ENCODE assay signal across 8 cellular contexts in genomic region chr14:21071225-21072041, GRCh38. TPM values are rescaled to one million over a fixed set of nuclear protein-coding genes. Genes with fewer than 3 reads are reported as not detected.
DNase-seq lines count a peak whose midpoint lies in the region; ATAC-seq and TF ChIP-seq lines count a peak whose summit lies in the region.

No MANE protein-coding gene starts in this region.

- peak overlapping the region; percentile 83 for H3K9ac ChIP-seq in Loucy (ENCODE audit: low read depth, low read length, poor library complexity, severe bottlenecking)

- H3K36me3 ChIP-seq in GM06990 (ENCODE audit: control insufficient read depth, insufficient read depth, low read length): no peaks in the 10 kb centered on the region
- peaks cover 10% of the 10 kb centered on the region for H3K36me3 ChIP-seq in H7 (replicated peaks; ENCODE audit: control insufficient read depth, insufficient read depth, low read length)
- no peaks in the 10 kb centered on the region for H3K36me3 ChIP-seq in Loucy (ENCODE audit: insufficient read depth, low read length)
- H3K36me3 ChIP-seq in RWPE2 (ENCODE audit: low read depth): peaks cover 11% of the 10 kb centered on the region
- H3K36me3 ChIP-seq in hepatocyte (replicated peaks; ENCODE audit: insufficient read depth, low read depth): no peaks in the 10 kb centered on the region

- under 1% methylated on average over 22 of the region's 37 CpGs for WGBS in hepatocyte (ENCODE audit: low lambda C conversion rate, missing lambda C conversion rate)

- peak; percentile 84 for DNase-seq in GM06990 (ENCODE audit: extremely low read depth, insufficient read length)
- DNase-seq in H7: peak; percentile 97
- DNase-seq in RWPE2 (ENCODE audit: low spot score): no peak
- peak; percentile 98 for DNase-seq in astrocyte of the spinal cord (ENCODE audit: low read depth, low spot score)
- peak; percentile 93 for DNase-seq in hepatocyte (ENCODE audit: low spot score)
- DNase-seq in posterior vena cava (ENCODE audit: low spot score): peak; percentile 97
- DNase-seq in erythroblast (lab: John Stamatoyannopoulos, UW): no peak

- peaks cover 5% of the 10 kb centered on the region for H3K27me3 ChIP-seq in GM06990 (replicated peaks; ENCODE audit: control insufficient read depth, insufficient read depth, low read length)
- peaks cover 7% of the 10 kb centered on the region for H3K27me3 ChIP-seq in H7 (ENCODE audit: control insufficient read depth, insufficient read depth, low read length)
- no peaks in the 10 kb centered on the region for H3K27me3 ChIP-seq in Loucy (ENCODE audit: insufficient read depth, low read length, poor library complexity, severe bottlenecking)
- H3K27me3 ChIP-seq in RWPE2 (ENCODE audit: insufficient read depth, poor library complexity, severe bottlenecking): peaks cover 12% of the 10 kb centered on the region
- no peaks in the 10 kb centered on the region for H3K27me3 ChIP-seq in hepatocyte

- H2AFZ ChIP-seq in Loucy (ENCODE audit: low read length) (peak overlapping the region; percentile 82), hepatocyte (peak overlapping the region; percentile 93)

- ATAC-seq in RWPE2 (ENCODE audit: low read depth): peak; percentile 59

- intact Hi-C loops in posterior vena cava (cut with DNase I): loop anchor here in 1 of 2 donors (2.0 to 5.0 kb wide), 2 partner anchors 15 to 36 kb away; no protein-coding TSS in a partner anchor

- in situ Hi-C loops in astrocyte of the spinal cord (cut with HindIII; ENCODE audit: low sequenced_read_pairs): no loop called here

- H3K4me1 ChIP-seq in Loucy (ENCODE audit: insufficient read depth, low read length, poor library complexity, severe bottlenecking) (peaks cover 32% of the 10 kb centered on the region), RWPE2 (ENCODE audit: insufficient read depth, poor library complexity, severe bottlenecking) (peaks cover 6% of the 10 kb centered on the region), hepatocyte (ENCODE audit: insufficient read depth) (peaks cover 16% of the 10 kb centered on the region)

- H3K27ac ChIP-seq in RWPE2 (ENCODE audit: poor library complexity, severe bottlenecking): peak overlapping the region; percentile 60
- H3K27ac ChIP-seq in hepatocyte: peak overlapping the region; percentile 96

- TF ChIP-seq CTCF in GM06990 (IDR thresholded peaks at IDR 0.05; ENCODE audit: insufficient read depth, low read length, poor library complexity, severe bottlenecking) (no peak), Loucy (conservative IDR thresholded peaks at IDR 0.05; ENCODE audit: low read length) (no peak), RWPE2 (IDR thresholded peaks at IDR 0.05; ENCODE audit: poor library complexity, severe bottlenecking) (no peak), astrocyte of the spinal cord (IDR thresholded peaks at IDR 0.05; ENCODE audit: low read depth, low read length) (no peak), hepatocyte (IDR thresholded peaks at IDR 0.05; ENCODE audit: poor library complexity) (no peak)

- no peaks in the 10 kb centered on the region for H3K79me2 ChIP-seq in Loucy (ENCODE audit: insufficient read depth, low read length)
- peaks cover 27% of the 10 kb centered on the region for H3K79me2 ChIP-seq in hepatocyte

- H3K4me3 ChIP-seq in GM06990 (replicated peaks; ENCODE audit: low read depth, low read length) (peak overlapping the region; percentile 39), H7 (ENCODE audit: insufficient read depth, low read depth, low read length) (peak overlapping the region; percentile 86), Loucy (ENCODE audit: low read length, poor library complexity, severe bottlenecking) (peak overlapping the region; percentile 95), RWPE2 (ENCODE audit: severe bottlenecking) (peak overlapping the region; percentile 64), astrocyte of the spinal cord (ENCODE audit: low read depth, low read length) (peak overlapping the region; percentile 86), hepatocyte (peak overlapping the region; percentile 99)

- H3K9me2 ChIP-seq in Loucy (replicated peaks; ENCODE audit: low read depth, low read length) (no peaks in the 10 kb centered on the region), hepatocyte (replicated peaks; ENCODE audit: insufficient read depth) (no peaks in the 10 kb centered on the region)

- no peak for TF ChIP-seq POLR2A in erythroblast (IDR thresholded peaks at IDR 0.05; ENCODE audit: low read length)

- no peaks in the 10 kb centered on the region for H4K20me1 ChIP-seq in Loucy (ENCODE audit: insufficient read depth, low read length, poor library complexity, severe bottlenecking)
- H4K20me1 ChIP-seq in hepatocyte (ENCODE audit: insufficient read depth, poor library complexity, severe bottlenecking): peaks cover 5% of the 10 kb centered on the region

- H3F3A ChIP-seq in Loucy (ENCODE audit: low read depth): no peaks in the 10 kb centered on the region

- H3K4me2 ChIP-seq in Loucy (ENCODE audit: low read depth, low read length, poor library complexity, severe bottlenecking) (peak overlapping the region; percentile 96), hepatocyte (peak overlapping the region; percentile 92)

- H3K9me3 ChIP-seq in Loucy (ENCODE audit: insufficient read depth, low read depth, low read length) (no peaks in the 10 kb centered on the region), RWPE2 (ENCODE audit: severe bottlenecking) (no peaks in the 10 kb centered on the region), hepatocyte (ENCODE audit: low read depth) (no peaks in the 10 kb centered on the region)

RNA-seq across cellular contexts. Expression of gene ARHGEF40, which starts 1.3 kb away (rescaled TPM):
- 63.9 and 82.1 TPM in 2 replicates for total RNA-seq in H7 (2014; rRNA removed; shearing (Covaris generic))
- total RNA-seq in hepatocyte (36.0 and 53.7 TPM in 2 replicates), posterior vena cava (10 to 100 TPM; 41.4 to 48.6 TPM)
- polyA plus RNA-seq in hepatocyte: 36.7 and 38.1 TPM in 2 replicates

RNA-seq across cellular contexts. Expression of gene RNASE8, which starts 13.8 kb away (rescaled TPM):
- not detected in 2 replicates for total RNA-seq in H7 (2014; rRNA removed; shearing (Covaris generic))
- total RNA-seq in hepatocyte: not detected in 2 replicates
- not detected in 2 replicates for polyA plus RNA-seq in hepatocyte
- not detected for total RNA-seq in posterior vena cava

RNA-seq across cellular contexts. Expression of gene ZNF219, which starts 27.0 kb away (rescaled TPM):
- 71.2 and 90.3 TPM in 2 replicates for total RNA-seq in H7 (2014; rRNA removed; shearing (Covaris generic))
- 29.5 and 52.8 TPM in 2 replicates for total RNA-seq in hepatocyte
- polyA plus RNA-seq in hepatocyte: 24.4 and 25.1 TPM in 2 replicates
- 10 to 100 TPM; 27.0 to 37.6 TPM for total RNA-seq in posterior vena cava

RNA-seq across cellular contexts. Expression of gene RNASE7, which starts 29.3 kb away (rescaled TPM):
- not detected in 2 replicates for total RNA-seq in H7 (2014; rRNA removed; shearing (Covaris generic))
- total RNA-seq in hepatocyte (not detected in 2 replicates), posterior vena cava (not detected)
- polyA plus RNA-seq in hepatocyte: not detected in 2 replicates

RNA-seq across cellular contexts. Expression of gene TMEM253, which starts 29.4 kb away (rescaled TPM):
- total RNA-seq in H7 (2014; rRNA removed; shearing (Covaris generic)): 0.31 and 0.78 TPM in 2 replicates
- 1.9 and 4.9 TPM in 2 replicates for total RNA-seq in hepatocyte
- polyA plus RNA-seq in hepatocyte: 5.4 and 7.8 TPM in 2 replicates
- total RNA-seq in posterior vena cava: not detected

Comparison
In these comparisons a context has a peak if more than half of its experiments do, and no peak if none do; other contexts are left out.
1. DNase-seq: peak in GM06990 (single experiment), H7 (single experiment), astrocyte of the spinal cord (single experiment), hepatocyte (single experiment) and posterior vena cava (single experiment); none in RWPE2 (single experiment) and erythroblast (0 of 2).
2. H3K4me3 ChIP-seq: peak in every context shown above with its lines; median percentile 99 in hepatocyte; 95 in Loucy; 86 in H7; 86 in astrocyte of the spinal cord; 64 in RWPE2; 39 in GM06990.